ENCODE assay signal across 7 cellular contexts in genomic region chr17:79388556-79389295, GRCh38.
DNase-seq lines count a peak whose midpoint lies in the region; ATAC-seq and TF ChIP-seq lines count a peak whose summit lies in the region.

No MANE protein-coding gene starts in this region.

- H3K9me2 ChIP-seq in OCI-LY7 (ENCODE audit: insufficient read depth, low read length): no peaks in the 10 kb centered on the region

- H3K9ac ChIP-seq in DND-41 (ENCODE audit: low read depth, low read length) (no peak overlapping the region), mesendoderm (ENCODE audit: low read length) (no peak overlapping the region)

- no peak overlapping the region for H3K4ac ChIP-seq in mesendoderm (ENCODE audit: low read depth, low read length)

- H3K4me3 ChIP-seq in DND-41 (ENCODE audit: low read depth in 1 of 2, low read length in 2 of 2): no peak overlapping the region
- H3K4me3 ChIP-seq in HFF-Myc (replicated peaks; ENCODE audit: low read depth, low read length): no peak overlapping the region
- H3K4me3 ChIP-seq in OCI-LY7 (ENCODE audit: low read depth, low read length, poor library complexity, severe bottlenecking): no peak overlapping the region
- H3K4me3 ChIP-seq in dorsolateral prefrontal cortex: no peak overlapping the region
- H3K4me3 ChIP-seq in mesendoderm (ENCODE audit: low read length): no peak overlapping the region

- H3K23ac ChIP-seq in mesendoderm (ENCODE audit: low read length): no peak overlapping the region

- H3K56ac ChIP-seq in mesendoderm (ENCODE audit: low read length): no peak overlapping the region

- no peak overlapping the region for H2AFZ ChIP-seq in DND-41 (ENCODE audit: low read depth, low read length)
- no peak overlapping the region for H2AFZ ChIP-seq in OCI-LY7 (ENCODE audit: low read length)

- H3K27ac ChIP-seq in DND-41 (ENCODE audit: low read length): no peak overlapping the region
- no peak overlapping the region for H3K27ac ChIP-seq in OCI-LY7 (ENCODE audit: low read depth, low read length, poor library complexity, severe bottlenecking)
- H3K27ac ChIP-seq in dorsolateral prefrontal cortex: no peak overlapping the region
- H3K27ac ChIP-seq in mesendoderm (ENCODE audit: low read depth, low read length): no peak overlapping the region

- no peak overlapping the region for H2AK5ac ChIP-seq in mesendoderm (ENCODE audit: low read length)

- no peaks in the 10 kb centered on the region for H3K79me1 ChIP-seq in mesendoderm (ENCODE audit: low read length)

- H3K79me2 ChIP-seq in DND-41 (ENCODE audit: insufficient read depth, low read length) (no peaks in the 10 kb centered on the region), OCI-LY7 (ENCODE audit: insufficient read depth, low read depth, low read length) (no peaks in the 10 kb centered on the region), mesendoderm (ENCODE audit: control insufficient read depth, insufficient read depth, low read length) (no peaks in the 10 kb centered on the region)

- H3K4me1 ChIP-seq in DND-41 (ENCODE audit: insufficient read depth, low read length) (no peaks in the 10 kb centered on the region), OCI-LY7 (ENCODE audit: insufficient read depth, low read length, poor library complexity, severe bottlenecking) (no peaks in the 10 kb centered on the region), mesendoderm (ENCODE audit: control insufficient read depth, low read depth, low read length) (no peaks in the 10 kb centered on the region)

- POLR2A ChIA-PET in OCI-LY7 (lab: Charles Lee): interaction anchor here (0.6 kb wide), 1 partner anchor 114 kb away, joined by 3 read pairs; no protein-coding TSS in a partner anchor

- H3K4me2 ChIP-seq in DND-41 (ENCODE audit: insufficient read depth, low read length): no peak overlapping the region
- H3K4me2 ChIP-seq in OCI-LY7 (ENCODE audit: low read length): no peak overlapping the region
- H3K4me2 ChIP-seq in mesendoderm (ENCODE audit: low read length): no peak overlapping the region

- H3K36me3 ChIP-seq in DND-41 (ENCODE audit: insufficient read depth, low read length): no peaks in the 10 kb centered on the region
- no peaks in the 10 kb centered on the region for H3K36me3 ChIP-seq in OCI-LY7 (ENCODE audit: insufficient read depth, low read length)
- no peaks in the 10 kb centered on the region for H3K36me3 ChIP-seq in mesendoderm (ENCODE audit: control insufficient read depth, insufficient read depth, low read length)

- no peak overlapping the region for H4K8ac ChIP-seq in mesendoderm (ENCODE audit: low read depth, low read length)

- ATAC-seq in DND-41 (ENCODE audit: insufficient read depth, low read depth) (peak; percentile 70), HG02642 (IDR thresholded peaks at IDR 0.05; ENCODE audit: poor library complexity, unreplicated experiment) (no peak), GM21619 (IDR thresholded peaks at IDR 0.05; ENCODE audit: unreplicated experiment) (no peak)

- CTCF ChIA-PET in OCI-LY7 (lab: Charles Lee; ENCODE audit: unreplicated experiment): no interaction called here

- H2BK15ac ChIP-seq in mesendoderm (replicated peaks; ENCODE audit: low read depth): no peak overlapping the region

- DNase-seq in DND-41 (peak; percentile 36), HFF-Myc (ENCODE audit: extremely low read depth, low read depth) (no peak), OCI-LY7 (ENCODE audit: low spot score) (peak; percentile 80), dorsolateral prefrontal cortex (peak in 9 of 10 donors; percentile 39 to 79 (median 63)), mesendoderm (peak; percentile 65)

- no TSS peak for BruUV-seq in OCI-LY7 (replicated peaks; lab: Mats Ljungman, UMichigan)

- WGBS in mesendoderm (ENCODE audit: extremely low coverage, insufficient coverage, low lambda C conversion rate): no CpG with 5 or more reads among the region's 28 CpGs

- H3K9me3 ChIP-seq in DND-41 (ENCODE audit: insufficient read depth, low read length, severe bottlenecking) (no peaks in the 10 kb centered on the region), OCI-LY7 (ENCODE audit: low read length) (no peaks in the 10 kb centered on the region)

- TF ChIP-seq CTCF in DND-41 (IDR thresholded peaks at IDR 0.05; ENCODE audit: borderline replicate concordance, extremely low read depth, low read length, poor library complexity, severe bottlenecking): peak; percentile 66
- TF ChIP-seq CTCF in HFF-Myc (IDR thresholded peaks at IDR 0.05; ENCODE audit: low read depth, low read length, missing control alignments): peak; percentile 65
- TF ChIP-seq CTCF in OCI-LY7 (conservative IDR thresholded peaks at IDR 0.05; ENCODE audit: low read length): peak; percentile 90
- peak; percentile 32 to 76 (median 60) for TF ChIP-seq CTCF in dorsolateral prefrontal cortex (IDR thresholded peaks at IDR 0.05 in 54 of 56, conservative IDR thresholded peaks at IDR 0.05 in 2 of 56; ENCODE audit: low read depth in 1 of 56, partially characterized antibody in 56 of 56)

- H4K20me1 ChIP-seq in DND-41 (ENCODE audit: insufficient read depth, low read length) (peaks cover 27% of the 10 kb centered on the region), OCI-LY7 (ENCODE audit: insufficient read depth, low read length) (no peaks in the 10 kb centered on the region)

- peaks cover 19% of the 10 kb centered on the region for H3K27me3 ChIP-seq in DND-41 (ENCODE audit: insufficient read depth, low read length, poor library complexity)
- peaks cover 0 to 54% (median 12%) of the 10 kb centered on the region in 45 donors for H3K27me3 ChIP-seq in dorsolateral prefrontal cortex
- no peaks in the 10 kb centered on the region for H3K27me3 ChIP-seq in mesendoderm (ENCODE audit: insufficient read depth, low read length, poor library complexity)

- H2BK120ac ChIP-seq in mesendoderm (ENCODE audit: low read depth, low read length): no peak overlapping the region

- H3K18ac ChIP-seq in mesendoderm (ENCODE audit: low read length): no peak overlapping the region

- intact Hi-C loops in OCI-LY7 (cut with micrococcal nuclease; ENCODE audit: unreplicated experiment) (loop anchor here (1.0 to 2.0 kb wide), 2 partner anchors 48 to 83 kb away; no protein-coding TSS in a partner anchor), dorsolateral prefrontal cortex (cut with DNase I) (no loop called here)

- H4K5ac ChIP-seq in mesendoderm (ENCODE audit: low read length): no peak overlapping the region

- H2BK5ac ChIP-seq in mesendoderm (ENCODE audit: low read length): no peak overlapping the region
